ENCODE assay signal across 8 cellular contexts in the genomic region with DNA sequence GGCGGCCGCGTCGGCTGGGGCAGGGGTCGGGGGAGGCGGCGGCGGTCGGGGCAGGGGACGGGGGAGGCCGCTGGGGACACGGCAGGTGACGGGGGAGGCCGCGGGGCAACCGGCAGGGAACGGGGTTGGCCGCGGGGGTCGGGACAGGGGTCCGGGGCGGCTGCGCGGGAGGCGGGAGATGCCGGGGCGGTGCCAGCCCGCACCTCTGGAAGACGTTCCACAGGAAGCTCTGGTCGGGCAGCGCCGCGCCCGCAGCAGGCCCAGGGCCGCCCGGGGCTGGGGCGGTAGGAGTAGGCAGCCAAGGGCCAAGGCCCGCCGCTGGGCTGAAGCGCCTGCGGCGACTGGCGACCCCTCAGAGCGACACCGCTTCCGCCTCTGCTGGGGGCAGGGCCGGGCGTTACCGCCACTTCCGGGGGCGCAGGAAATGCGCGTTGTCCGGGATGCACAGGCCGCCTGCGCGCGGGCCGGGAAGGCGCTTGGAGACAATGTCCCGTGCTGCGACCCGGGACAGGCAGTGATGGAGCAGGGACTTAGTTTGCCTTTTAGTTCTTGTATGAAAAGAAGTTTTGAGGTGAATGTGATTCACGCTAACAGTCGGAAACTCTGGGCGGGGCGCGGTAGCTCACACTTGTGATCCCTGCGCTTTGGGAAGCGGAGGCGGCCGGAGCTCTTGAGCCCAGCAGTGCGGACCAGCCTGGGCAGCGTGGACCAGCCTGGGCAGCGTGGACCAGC.
A peak's percentile ranks its signal among the peaks of the same experiment; 100 is the strongest.
DNase-seq lines count a peak whose midpoint lies in the region; ATAC-seq and TF ChIP-seq lines count a peak whose summit lies in the region.

No MANE protein-coding gene starts in this region.

- TF ChIP-seq POLR2A in testis (IDR thresholded peaks at IDR 0.05): no peak

- peak; percentile 69 for DNase-seq in DMS53 treated with DMSO at 0.1 percent for 48 hours (lab: John Stamatoyannopoulos, UW; ENCODE audit: unreplicated experiment)
- peak; percentile 18 for DNase-seq in KG1 (lab: John Stamatoyannopoulos, UW)
- peak; percentile 83 for DNase-seq in SHP77 treated with DMSO at 0.1 percent for 48 hours (lab: John Stamatoyannopoulos, UW)
- DNase-seq in activated naive CD4-positive, alpha-beta T cell treated with anti-CD3 and anti-CD28 coated beads, Interleukin-2, amount 10 ng/mL, durations not matched to agents 7 days and 5 days: peak; percentile 84
- DNase-seq in glutamatergic neuron: peak; percentile 92
- DNase-seq in omental fat pad (ENCODE audit: low spot score): peak; percentile 33
- peak; percentile 90 for DNase-seq in testis

- H3K4me3 ChIP-seq in testis: peak overlapping the region; percentile 84 to 86

- H3K36me3 Mint-ChIP-seq in activated naive CD4-positive, alpha-beta T cell treated with anti-CD3 and anti-CD28 coated beads, Interleukin-2, amount 10 ng/mL, durations not matched to agents 7 days and 5 days: peaks cover 8% of the 10 kb centered on the region
- H3K36me3 Mint-ChIP-seq in glutamatergic neuron (ENCODE audit: unreplicated experiment): no peaks in the 10 kb centered on the region

- TF ChIP-seq CTCF in glutamatergic neuron (IDR thresholded peaks at IDR 0.05; ENCODE audit: partially characterized antibody, unreplicated experiment): no peak
- no peak for TF ChIP-seq CTCF in omental fat pad (IDR thresholded peaks at IDR 0.05)
- TF ChIP-seq CTCF in testis (IDR thresholded peaks at IDR 0.05): no peak

- peak overlapping the region; percentile 87 to 88 for H3K27ac ChIP-seq in testis

- H3K4me3 Mint-ChIP-seq in activated naive CD4-positive, alpha-beta T cell treated with anti-CD3 and anti-CD28 coated beads, Interleukin-2, amount 10 ng/mL, durations not matched to agents 7 days and 5 days: peak overlapping the region; percentile 87
- H3K4me3 Mint-ChIP-seq in glutamatergic neuron (ENCODE audit: unreplicated experiment): peak overlapping the region; percentile 93

- H3K27me3 Mint-ChIP-seq in activated naive CD4-positive, alpha-beta T cell treated with anti-CD3 and anti-CD28 coated beads, Interleukin-2, amount 10 ng/mL, durations not matched to agents 7 days and 5 days: peaks cover 27% of the 10 kb centered on the region
- H3K27me3 Mint-ChIP-seq in glutamatergic neuron (ENCODE audit: unreplicated experiment): peaks cover 6% of the 10 kb centered on the region

- no peaks in the 10 kb centered on the region for H3K27me3 ChIP-seq in testis

- no peaks in the 10 kb centered on the region for H3K9me3 ChIP-seq in testis

- peak overlapping the region; percentile 83 for H3K27ac Mint-ChIP-seq in activated naive CD4-positive, alpha-beta T cell treated with anti-CD3 and anti-CD28 coated beads, Interleukin-2, amount 10 ng/mL, durations not matched to agents 7 days and 5 days
- H3K27ac Mint-ChIP-seq in glutamatergic neuron (ENCODE audit: unreplicated experiment): peak overlapping the region; percentile 96

- H3K36me3 ChIP-seq in testis (ENCODE audit: low read depth, missing control alignments): no peaks in the 10 kb centered on the region

- WGBS in testis, 2 donors: 1 to 3% methylated on average over 19 to 49 of the region's 75 CpGs

- intact Hi-C loops in testis (cut with DNase I; ENCODE audit: low total_unique reads): no loop called here

- H3K4me1 Mint-ChIP-seq in activated naive CD4-positive, alpha-beta T cell treated with anti-CD3 and anti-CD28 coated beads, Interleukin-2, amount 10 ng/mL, durations not matched to agents 7 days and 5 days: peaks cover 42% of the 10 kb centered on the region
- H3K4me1 Mint-ChIP-seq in glutamatergic neuron (ENCODE audit: low read depth, unreplicated experiment): peaks cover 13% of the 10 kb centered on the region

- CTCF ChIA-PET in activated naive CD4-positive, alpha-beta T cell treated with anti-CD3 and anti-CD28 coated beads, Interleukin-2, amount 10 ng/mL, durations not matched to agents 7 days and 5 days (lab: Charles Lee): interaction anchor here (1.2 kb wide), 1 partner anchor 11 kb away, joined by 3 read pairs; no protein-coding TSS in a partner anchor

- no peaks in the 10 kb centered on the region for H3K9me3 Mint-ChIP-seq in activated naive CD4-positive, alpha-beta T cell treated with anti-CD3 and anti-CD28 coated beads, Interleukin-2, amount 10 ng/mL, durations not matched to agents 7 days and 5 days
- peaks cover 9% of the 10 kb centered on the region for H3K9me3 Mint-ChIP-seq in glutamatergic neuron (ENCODE audit: unreplicated experiment)

- ATAC-seq in GM21576 (IDR thresholded peaks at IDR 0.05; ENCODE audit: unreplicated experiment) (peak; percentile 94), omental fat pad (ENCODE audit: low FRiP score) (peak; percentile 95)

- no peaks in the 10 kb centered on the region for H3K4me1 ChIP-seq in testis

Comparison
In these comparisons a context has a peak if more than half of its experiments do, and no peak if none do; other contexts are left out.
1. Peak in every context shown above with its lines: DNase-seq, ATAC-seq, H3K4me3 ChIP-seq and H3K27ac ChIP-seq.
2. DNase-seq: peak in every context shown above with its lines; median percentile 92 in glutamatergic neuron; 90 in testis; 84 in activated naive CD4-positive, alpha-beta T cell treated with anti-CD3 and anti-CD28 coated beads, Interleukin-2, amount 10 ng/mL, durations not matched to agents 7 days and 5 days; 83 in SHP77 treated with DMSO at 0.1 percent for 48 hours; 69 in DMS53 treated with DMSO at 0.1 percent for 48 hours; 33 in omental fat pad; 18 in KG1.